ENCODE assay signal across 21 cellular contexts in genomic region chr11:123568367-123568870, GRCh38.
"Had no signal": no experiment of that assay in that cellular context is flagged by ENCODE, and none has a peak within 500 bp of the region (broad histone marks: within the 10 kb centered on the region; RNA-seq: fewer than 3 reads in every experiment).

No MANE protein-coding gene starts in this region.

- DNase-seq: cortex of kidney; effector CD4-positive, alpha-beta T cell; hypothalamus; immature natural killer cell; islet precursor cell; kidney glomerular epithelial cell; left ventricle myocardium superior; lower lobe of right lung; natural killer cell; pancreas; stimulated activated CD4-positive, alpha-beta T cell treated with anti-CD3 and anti-CD28 coated beads, Interleukin-12 subunit alpha, Interleukin-12 subunit beta, amount 100 ng/mL, for 4 hours; stimulated activated CD4-positive, alpha-beta T cell treated with anti-CD3 and anti-CD28 coated beads, Interleukin-1b, Interleukin-23, amount 100 ng/mL, for 48 hours; stimulated activated CD4-positive, alpha-beta T cell treated with anti-CD3 and anti-CD28 coated beads, Interleukin-4, amount 100 ng/mL, for 24 hours; stimulated activated naive CD4-positive, alpha-beta T cell treated with Interleukin-2 at 50 U/mL for 16 hours; stomach; testis; upper lobe of left lung had no signal

- ATAC-seq: left ventricle myocardium superior; lower lobe of right lung; natural killer cell; pancreas; sciatic nerve; stimulated activated effector memory CD8-positive, alpha-beta T cell treated with anti-CD3 and anti-CD28 coated beads, Interleukin-12 subunit alpha, Interleukin-12 subunit beta, amount 100 ng/mL, for 72 hours had no signal

- H3K27ac ChIP-seq: lower lobe of right lung, neutrophil, pancreas, stomach, testis, tibial nerve, upper lobe of left lung had no signal
